Comparison of ENCODE assay signal across 14 cellular contexts in genomic region chrX:55794420-55794819, GRCh38.
DNase-seq lines count a peak whose midpoint lies in the region; ATAC-seq and TF ChIP-seq lines count a peak whose summit lies in the region.
"Had no signal": no experiment of that assay in that cellular context is flagged by ENCODE, and none has a peak within 500 bp of the region (broad histone marks: within the 10 kb centered on the region; RNA-seq: fewer than 3 reads in every experiment).

No MANE protein-coding gene starts in this region.

- no peaks in the 10 kb centered on the region for H3K27me3 Mint-ChIP-seq in endothelial cell (ENCODE audit: unreplicated experiment)
- H3K27me3 Mint-ChIP-seq: activated naive CD4-positive, alpha-beta T cell treated with anti-CD3 and anti-CD28 coated beads, Interleukin-2, amount 50 U/mL, for 24 hours had no signal

- no peaks in the 10 kb centered on the region for H3K4me1 Mint-ChIP-seq in endothelial cell (ENCODE audit: unreplicated experiment)
- H3K4me1 Mint-ChIP-seq: activated naive CD4-positive, alpha-beta T cell treated with anti-CD3 and anti-CD28 coated beads, Interleukin-2, amount 50 U/mL, for 24 hours had no signal

- peak; percentile 22 for DNase-seq in germinal center (ENCODE audit: low spot score)
- no peak for DNase-seq in coronary artery (ENCODE audit: low spot score)
- DNase-seq in HuH-7.5 (ENCODE audit: low spot score) = no peak
- no peak for DNase-seq in endothelial cell (ENCODE audit: low spot score)
- DNase-seq: activated CD4-positive, alpha-beta T cell treated with anti-CD3 and anti-CD28 coated beads for 4 hours; mammary epithelial cell; MV-4-11; NCI-H774; testis had no signal

- H3K36me3 Mint-ChIP-seq in endothelial cell (ENCODE audit: low read depth, unreplicated experiment) = no peaks in the 10 kb centered on the region
- H3K36me3 Mint-ChIP-seq: activated naive CD4-positive, alpha-beta T cell treated with anti-CD3 and anti-CD28 coated beads, Interleukin-2, amount 50 U/mL, for 24 hours had no signal

- H3K4me3 ChIP-seq in coronary artery = no peak overlapping the region
- H3K4me3 ChIP-seq: testis had no signal

- TF ChIP-seq CTCF in coronary artery (IDR thresholded peaks at IDR 0.05) = no peak
- no peak for TF ChIP-seq CTCF in endothelial cell (IDR thresholded peaks at IDR 0.05; ENCODE audit: unreplicated experiment)

- ATAC-seq in GM18858 (IDR thresholded peaks at IDR 0.05; ENCODE audit: unreplicated experiment) = peak; percentile 97
- ATAC-seq in GM21367 (IDR thresholded peaks at IDR 0.05; ENCODE audit: unreplicated experiment) = peak; percentile 90
- peak; percentile 77 for ATAC-seq in HG02973 (IDR thresholded peaks at IDR 0.05; ENCODE audit: unreplicated experiment)

- H3K27ac ChIP-seq in coronary artery = no peak overlapping the region
- H3K27ac ChIP-seq: HL-60, testis had no signal

- no peak overlapping the region for H3K4me3 Mint-ChIP-seq in endothelial cell (ENCODE audit: unreplicated experiment)
- H3K4me3 Mint-ChIP-seq: activated naive CD4-positive, alpha-beta T cell treated with anti-CD3 and anti-CD28 coated beads, Interleukin-2, amount 50 U/mL, for 24 hours had no signal

- H3K27ac Mint-ChIP-seq in endothelial cell (ENCODE audit: unreplicated experiment) = no peak overlapping the region
- H3K27ac Mint-ChIP-seq: activated naive CD4-positive, alpha-beta T cell treated with anti-CD3 and anti-CD28 coated beads, Interleukin-2, amount 50 U/mL, for 24 hours had no signal

- no peaks in the 10 kb centered on the region for H3K9me3 Mint-ChIP-seq in endothelial cell (ENCODE audit: unreplicated experiment)
- H3K9me3 Mint-ChIP-seq: activated naive CD4-positive, alpha-beta T cell treated with anti-CD3 and anti-CD28 coated beads, Interleukin-2, amount 50 U/mL, for 24 hours had no signal
